Comparison of ENCODE assay signal across 8 cellular contexts in the genomic region with DNA sequence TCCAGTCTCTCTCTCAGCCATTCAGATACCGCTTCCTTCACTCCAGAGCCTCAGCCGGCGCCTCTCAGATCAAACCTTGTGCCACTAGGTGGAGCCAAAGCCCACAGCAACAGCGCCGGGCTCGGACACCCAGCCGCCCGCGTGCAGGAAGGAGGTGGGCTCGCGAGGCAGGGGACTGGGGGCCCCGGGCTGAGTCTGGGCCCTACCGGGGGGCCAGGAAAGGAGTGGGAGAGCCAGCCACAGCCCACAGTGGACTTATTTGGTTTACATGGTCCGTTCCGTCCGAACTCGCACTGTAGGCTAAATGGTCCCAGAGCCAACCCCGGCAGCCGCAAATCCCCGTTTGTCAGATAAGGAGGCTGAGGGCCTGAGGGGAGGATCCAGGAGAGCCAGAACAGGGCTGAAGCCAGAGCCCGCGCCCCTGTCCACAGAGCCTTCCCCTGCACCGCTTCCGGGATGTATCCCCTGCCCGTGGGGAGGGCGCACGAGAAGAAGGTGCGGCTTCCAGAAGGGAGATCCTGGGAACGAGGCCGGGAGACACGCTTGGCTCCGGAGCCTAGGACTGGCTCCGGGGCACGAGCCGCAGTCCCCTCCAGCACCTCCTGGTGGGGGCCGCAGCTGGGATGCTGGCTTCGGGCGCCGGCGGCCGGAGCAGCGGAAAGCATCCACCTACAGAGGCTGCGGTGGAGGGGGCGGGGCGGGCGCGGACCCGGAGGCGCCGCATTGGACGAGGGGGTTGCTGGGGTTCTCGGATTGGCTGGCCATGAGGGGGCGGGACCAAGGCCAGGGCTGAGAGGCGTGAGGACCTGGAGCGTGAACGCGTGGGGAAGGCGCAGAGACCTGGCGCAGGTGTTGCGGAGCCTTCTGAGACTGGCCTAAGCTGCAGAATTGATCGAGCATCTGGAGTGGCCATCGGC. TPM values are rescaled to one million over a fixed set of nuclear protein-coding genes. Genes with fewer than 3 reads are reported as not detected.
DNase-seq lines count a peak whose midpoint lies in the region; ATAC-seq and TF ChIP-seq lines count a peak whose summit lies in the region.

No MANE protein-coding gene starts in this region.

- DNase-seq in DMS153 (lab: John Stamatoyannopoulos, UW) (peak; percentile 70), OCI-LY7 (ENCODE audit: low spot score) (peak; percentile 92), activated T-cell treated with anti-CD3 and anti-CD28 coated beads for 4 hours (peak; percentile 94)
- peak; percentile 80 for DNase-seq in Jurkat, Clone E6-1 (ENCODE audit: low read depth, low spot score)
- peak; percentile 96 for DNase-seq in stimulated activated CD8-positive, alpha-beta memory T cell treated with anti-CD3 and anti-CD28 coated beads, Interleukin-4, amount 100 ng/mL, for 48 hours

- H3K4me2 ChIP-seq in OCI-LY7 (ENCODE audit: low read length) = peak overlapping the region; percentile 83

- peak; percentile 92 for TF ChIP-seq CTCF in OCI-LY7 (conservative IDR thresholded peaks at IDR 0.05; ENCODE audit: low read length)

- BruUV-seq in OCI-LY7 (replicated peaks; lab: Mats Ljungman, UMichigan) = no TSS peak

- intact Hi-C loops in OCI-LY7 (cut with micrococcal nuclease; ENCODE audit: unreplicated experiment) = loop anchor here (1.0 to 10.0 kb wide), 5 partner anchors 65 to 391 kb away; a partner anchor contains a TSS

- 0 to 1% methylated on average over 62 of the region's 62 CpGs for WGBS in esophagus, 2 donors

- H2AFZ ChIP-seq in OCI-LY7 (ENCODE audit: low read length) = peak overlapping the region; percentile 78

- no peak overlapping the region for H3K9ac ChIP-seq in muscle layer of colon (ENCODE audit: low read length)

- peak overlapping the region; percentile 68 for H3K4me3 ChIP-seq in Jurkat, Clone E6-1 (ENCODE audit: low read length)
- H3K4me3 ChIP-seq in OCI-LY7 (ENCODE audit: low read depth, low read length, poor library complexity, severe bottlenecking) (peak overlapping the region; percentile 71), esophagus (ENCODE audit: low read depth in 1 of 2, low read length in 2 of 2) (peak overlapping the region; percentile 31 to 50), muscle layer of colon (ENCODE audit: low read depth in 1 of 2, low read length in 2 of 2) (peak overlapping the region; percentile 61 to 68)

- ATAC-seq in GM21619 (IDR thresholded peaks at IDR 0.05; ENCODE audit: unreplicated experiment) = peak; percentile 62

- CTCF ChIA-PET in OCI-LY7 (lab: Charles Lee; ENCODE audit: unreplicated experiment) = interaction anchor here (0.6 to 2.1 kb wide), 4 partner anchors 11 to 250 kb away, joined by 3 to 7 read pairs (median 3); no protein-coding TSS in a partner anchor

- POLR2A ChIA-PET in OCI-LY7 (lab: Charles Lee) = interaction anchor here (0.6 kb wide), 1 partner anchor 397 kb away, joined by 7 read pairs; no protein-coding TSS in a partner anchor

- no peaks in the 10 kb centered on the region for H4K20me1 ChIP-seq in OCI-LY7 (ENCODE audit: insufficient read depth, low read length)

- H3K4me1 ChIP-seq in OCI-LY7 (ENCODE audit: insufficient read depth, low read length, poor library complexity, severe bottlenecking) = peaks cover 15% of the 10 kb centered on the region
- H3K4me1 ChIP-seq in esophagus (ENCODE audit: control insufficient read depth in 2 of 2, insufficient read depth in 2 of 2, low read length in 1 of 2) = peaks cover 0 to 5% of the 10 kb centered on the region in 2 donors
- peaks cover 10% of the 10 kb centered on the region for H3K4me1 ChIP-seq in muscle layer of colon (ENCODE audit: insufficient read depth, low read length)

- no peaks in the 10 kb centered on the region for H3K9me2 ChIP-seq in OCI-LY7 (ENCODE audit: insufficient read depth, low read length)

- no peaks in the 10 kb centered on the region for H3K79me2 ChIP-seq in OCI-LY7 (ENCODE audit: insufficient read depth, low read depth, low read length)

- no peaks in the 10 kb centered on the region for H3K9me3 ChIP-seq in OCI-LY7 (ENCODE audit: low read length)
- H3K9me3 ChIP-seq in esophagus (ENCODE audit: control insufficient read depth in 2 of 2, insufficient read depth in 1 of 2, low read depth in 1 of 2, low read length in 1 of 2) = no peaks in the 10 kb centered on the region
- H3K9me3 ChIP-seq in muscle layer of colon (ENCODE audit: low read length) = no peaks in the 10 kb centered on the region

- H3K27me3 ChIP-seq in esophagus (ENCODE audit: control insufficient read depth in 1 of 2, insufficient read depth in 2 of 2, low read length in 2 of 2) (no peaks in the 10 kb centered on the region), muscle layer of colon (ENCODE audit: control insufficient read depth in 1 of 2, insufficient read depth in 2 of 2, low read length in 2 of 2) (peaks cover 5 to 6% of the 10 kb centered on the region in 2 donors)

- peak overlapping the region; percentile 47 for H3K27ac ChIP-seq in OCI-LY7 (ENCODE audit: low read depth, low read length, poor library complexity, severe bottlenecking)
- H3K27ac ChIP-seq in esophagus (ENCODE audit: low read depth in 2 of 2, low read length in 1 of 2) = no peak overlapping the region
- H3K27ac ChIP-seq in muscle layer of colon (ENCODE audit: low read depth, low read length) = peak overlapping the region; percentile 56

- H3K36me3 ChIP-seq in OCI-LY7 (ENCODE audit: insufficient read depth, low read length) (no peaks in the 10 kb centered on the region), esophagus (ENCODE audit: control insufficient read depth in 2 of 2, insufficient read depth in 2 of 2, low read length in 1 of 2) (no peaks in the 10 kb centered on the region), muscle layer of colon (ENCODE audit: insufficient read depth, low read length) (no peaks in the 10 kb centered on the region)

RNA-seq across cellular contexts. Expression of a gene that starts 6.5 kb away (rescaled TPM):
- not detected for polyA plus RNA-seq in Jurkat, Clone E6-1 (2012; ENCODE audit: insufficient read depth, insufficient read length)
- total RNA-seq in OCI-LY7 (2014; rRNA removed; shearing (Covaris generic)) = not detected in 2 replicates
- total RNA-seq in OCI-LY7 (2022) = not detected in 2 replicates
- polyA plus RNA-seq in esophagus = 1 to 10 TPM; 2.3 to 5.7 TPM

RNA-seq across cellular contexts. Expression of a gene that starts 59.8 kb away (rescaled TPM):
- 7.7 TPM for polyA plus RNA-seq in Jurkat, Clone E6-1 (2012; ENCODE audit: insufficient read depth, insufficient read length)
- 0.06 and 0.08 TPM in 2 replicates for total RNA-seq in OCI-LY7 (2014; rRNA removed; shearing (Covaris generic))
- 0.46 and 1.0 TPM in 2 replicates for total RNA-seq in OCI-LY7 (2022)
- 1 to 10 TPM; 2.2 to 9.6 TPM for polyA plus RNA-seq in esophagus

Comparison
In these comparisons a context has a peak if more than half of its experiments do, and no peak if none do; other contexts are left out.
1. H3K27ac ChIP-seq: peak in OCI-LY7 (single experiment) and muscle layer of colon (single experiment); none in esophagus (0 of 2).
2. Peak in every context shown above with its lines, with median percentiles within 50 percentile points of each other: DNase-seq and H3K4me3 ChIP-seq.